ENCODE assay signal across 9 cellular contexts in genomic region chr17:40361925-40362695, GRCh38. TPM values are rescaled to one million over a fixed set of nuclear protein-coding genes. Genes with fewer than 3 reads are reported as not detected.
DNase-seq lines count a peak whose midpoint lies in the region; ATAC-seq and TF ChIP-seq lines count a peak whose summit lies in the region.
"Had no signal": no experiment of that assay in that cellular context is flagged by ENCODE, and none has a peak within 500 bp of the region (broad histone marks: within the 10 kb centered on the region; RNA-seq: fewer than 3 reads in every experiment).

No MANE protein-coding gene starts in this region.

- H3K4me1 ChIP-seq in ES-I3 (ENCODE audit: insufficient read depth, low read length): peaks cover 11% of the 10 kb centered on the region
- peaks cover 15 to 25% of the 10 kb centered on the region in 2 experiments for H3K4me1 ChIP-seq in neutrophil (ENCODE audit: control insufficient read depth in 1 of 2, insufficient read depth in 1 of 2, low read depth in 1 of 2, low read length in 1 of 2)

- H3K4me3 Mint-ChIP-seq in chondrocyte (ENCODE audit: unreplicated experiment): peak overlapping the region; percentile 62

- H3K9ac ChIP-seq in ES-I3 (ENCODE audit: low read depth, low read length): peak overlapping the region; percentile 62; the same call in 1 of the 2 replicates

- H3K36me3 Mint-ChIP-seq in chondrocyte (ENCODE audit: low read depth): no peaks in the 10 kb centered on the region

- no peaks in the 10 kb centered on the region for H3K27me3 Mint-ChIP-seq in chondrocyte (ENCODE audit: low read depth)

- peak overlapping the region; percentile 53 for H3K4me3 ChIP-seq in HL-60 (replicated peaks; ENCODE audit: insufficient read depth, low read length)
- H3K4me3 ChIP-seq in neutrophil (ENCODE audit: low read depth in 1 of 2, low read length in 1 of 2): peak overlapping the region; percentile 37 to 55

- no peaks in the 10 kb centered on the region for H3K27me3 ChIP-seq in HL-60 (ENCODE audit: insufficient read depth, poor library complexity, severe bottlenecking)
- peaks cover 73% of the 10 kb centered on the region for H3K27me3 ChIP-seq in neutrophil

- H3K9me3 Mint-ChIP-seq in chondrocyte (ENCODE audit: low read depth): no peaks in the 10 kb centered on the region

- peaks cover 20% of the 10 kb centered on the region for H3K4me1 Mint-ChIP-seq in chondrocyte (ENCODE audit: low read depth)

- H3K27ac Mint-ChIP-seq in chondrocyte (ENCODE audit: unreplicated experiment): no peak overlapping the region

- H3K36me3 ChIP-seq in ES-I3 (ENCODE audit: insufficient read depth, low read length): no peaks in the 10 kb centered on the region
- peaks cover 6% of the 10 kb centered on the region for H3K36me3 ChIP-seq in neutrophil

- DNase-seq in HL-60 (ENCODE audit: low read depth in 1 of 2, low spot score in 1 of 2) (no peak), chondrocyte (ENCODE audit: low spot score) (no peak), GM13977 (ENCODE audit: low spot score) (no peak), NCI-H1436 (lab: John Stamatoyannopoulos, UW) (no peak)
- DNase-seq in effector CD4-positive, alpha-beta T cell: no peak

- in situ Hi-C loops in GM13977 (cut with MboI; ENCODE audit: low pct_unique_long_range_greater_than_20kb, low sequenced_read_pairs, unreplicated experiment): loop anchor here (10.0 kb wide), 1 partner anchor 173 kb away; no protein-coding TSS in a partner anchor

- H3K9me3 ChIP-seq in ES-I3 (ENCODE audit: control insufficient read depth, insufficient read depth, low read length) (no peaks in the 10 kb centered on the region), neutrophil (no peaks in the 10 kb centered on the region)

- TF ChIP-seq CTCF in HL-60 (IDR thresholded peaks at IDR 0.05; ENCODE audit: insufficient read depth, low read length) (no peak), chondrocyte (IDR thresholded peaks at IDR 0.05) (no peak), neutrophil (IDR thresholded peaks at IDR 0.05) (no peak), GM13977 (IDR thresholded peaks at IDR 0.05; ENCODE audit: extremely low read depth, insufficient read depth, missing control alignments) (no peak)

- no peak for ATAC-seq in HG02588 (IDR thresholded peaks at IDR 0.05; ENCODE audit: unreplicated experiment)

- no peak overlapping the region for H3K27ac ChIP-seq in HL-60 (replicated peaks)
- no peak overlapping the region for H3K27ac ChIP-seq in neutrophil

RNA-seq across cellular contexts. Expression of gene GJD3, which starts 2.4 kb away (rescaled TPM):
- total RNA-seq in chondrocyte: 0.32 to 0.41 TPM in 2 of 3 replicates, not detected in the other
- total RNA-seq: temporal lobe had no signal

RNA-seq across cellular contexts. Expression of gene RARA, which starts 53.1 kb away (rescaled TPM):
- 59.2 to 65.7 TPM (median 61.2 TPM) in 3 replicates for total RNA-seq in chondrocyte

RNA-seq across cellular contexts. Expression of gene TOP2A, which starts 55.6 kb away (rescaled TPM):
- total RNA-seq in chondrocyte: 24.6 to 28.2 TPM (median 27.8 TPM) in 3 replicates
